ENCODE assay signal across 24 cellular contexts in the genomic region with DNA sequence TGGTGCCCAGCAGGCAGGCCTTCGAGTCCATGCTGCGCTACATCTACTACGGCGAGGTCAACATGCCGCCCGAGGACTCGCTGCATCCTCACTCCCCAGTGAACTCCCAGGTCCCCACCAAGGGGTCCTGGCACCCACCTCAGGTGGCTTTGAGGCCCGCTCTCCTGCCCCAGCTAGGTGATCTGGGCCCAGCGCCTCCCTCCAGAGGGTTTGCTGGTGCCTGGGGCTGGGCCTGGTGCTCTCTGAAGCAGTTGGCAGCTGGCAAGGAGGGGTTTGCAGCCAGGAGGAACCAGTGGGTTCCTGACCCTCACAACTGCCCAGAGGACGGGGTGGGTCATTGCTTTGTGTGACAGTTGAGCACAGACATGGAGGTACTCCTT. TPM values are rescaled to one million over a fixed set of nuclear protein-coding genes. Genes with fewer than 3 reads are reported as not detected.
"Had no signal": no experiment of that assay in that cellular context is flagged by ENCODE, and none has a peak within 500 bp of the region (broad histone marks: within the 10 kb centered on the region; RNA-seq: fewer than 3 reads in every experiment).

No MANE protein-coding gene starts in this region.

- H3K9me3 ChIP-seq: ascending aorta had no signal

- H3K27ac ChIP-seq: ascending aorta had no signal

- H3K4me3 ChIP-seq: ascending aorta had no signal

- FAIRE-seq: RCC 7860 had no signal

- DNase-seq: activated B cell treated with CpG ODN at 0.5 μM for 24 hours; activated CD4-positive, alpha-beta T cell treated with anti-CD3 and anti-CD28 coated beads for 1 hour; activated CD4-positive, alpha-beta T cell treated with anti-CD3 and anti-CD28 coated beads, Interleukin-2, amount 10 ng/mL, durations not matched to agents 24 days and 14 days; activated CD4-positive, alpha-beta T cell treated with anti-CD3 and anti-CD28 coated beads, Interleukin-2, amount 50 U/mL, for 48 hours; activated CD8-positive, alpha-beta memory T cell treated with anti-CD3 and anti-CD28 coated beads, Interleukin-2, amount 10 ng/mL, durations not matched to agents 7 days and 5 days; activated gamma-delta T cell; activated naive CD4-positive, alpha-beta T cell treated with anti-CD3 and anti-CD28 coated beads, Interleukin-2, amount 50 U/mL, for 16 hours; activated naive CD8-positive, alpha-beta T cell treated with anti-CD3 and anti-CD28 coated beads, Interleukin-2, amount 50 U/mL, for 24 hours; amniotic stem cell; Kasumi-1; KBM-7; NCI-H1105 treated with DMSO at 0.1 percent for 48 hours; NCI-H1436 treated with DMSO at 0.1 percent for 48 hours; NCI-H187 treated with DMSO at 0.1 percent for 48 hours; NCI-H2081 treated with DMSO at 0.1 percent for 48 hours; NCI-H446; NCI-H524; PC-3; SHP77 treated with DMSO at 0.1 percent for 48 hours; T-helper 17 cell; T-helper 9 cell had no signal

- ATAC-seq: activated CD8-positive, alpha-beta memory T cell treated with anti-CD3 and anti-CD28 coated beads, Interleukin-2, amount 10 ng/mL, durations not matched to agents 7 days and 5 days; activated naive CD8-positive, alpha-beta T cell treated with anti-CD3 and anti-CD28 coated beads, Interleukin-2, amount 50 U/mL, for 24 hours; activated T-helper 17 cell treated with anti-CD3 and anti-CD28 coated beads, Interleukin-2, amount 50 U/mL, for 72 hours; PC-3; T-helper 17 cell had no signal

- H3K27me3 ChIP-seq: ascending aorta had no signal

RNA-seq across cellular contexts. Expression of a gene that starts 18.9 kb away (rescaled TPM):
- total RNA-seq: activated CD4-positive, alpha-beta T cell treated with anti-CD3 and anti-CD28 coated beads, Interleukin-2, amount 10 ng/mL, durations not matched to agents 24 days and 14 days; ascending aorta had no signal

RNA-seq across cellular contexts. Expression of a gene that starts 29.0 kb away (rescaled TPM):
- total RNA-seq: activated T-helper 17 cell treated with anti-CD3 and anti-CD28 coated beads, Interleukin-2, amount 50 U/mL, for 72 hours; ascending aorta had no signal

RNA-seq across cellular contexts. Expression of a gene that starts 36.3 kb away (rescaled TPM):
- total RNA-seq: activated B cell treated with CpG ODN at 0.5 μM for 24 hours; activated CD4-positive, alpha-beta T cell treated with anti-CD3 and anti-CD28 coated beads, Interleukin-2, amount 10 ng/mL, durations not matched to agents 24 days and 14 days; activated T-helper 17 cell treated with anti-CD3 and anti-CD28 coated beads, Interleukin-2, amount 50 U/mL, for 72 hours; PC-3 had no signal
